8 cellular contexts compared by ENCODE assay signal in the genomic region with DNA sequence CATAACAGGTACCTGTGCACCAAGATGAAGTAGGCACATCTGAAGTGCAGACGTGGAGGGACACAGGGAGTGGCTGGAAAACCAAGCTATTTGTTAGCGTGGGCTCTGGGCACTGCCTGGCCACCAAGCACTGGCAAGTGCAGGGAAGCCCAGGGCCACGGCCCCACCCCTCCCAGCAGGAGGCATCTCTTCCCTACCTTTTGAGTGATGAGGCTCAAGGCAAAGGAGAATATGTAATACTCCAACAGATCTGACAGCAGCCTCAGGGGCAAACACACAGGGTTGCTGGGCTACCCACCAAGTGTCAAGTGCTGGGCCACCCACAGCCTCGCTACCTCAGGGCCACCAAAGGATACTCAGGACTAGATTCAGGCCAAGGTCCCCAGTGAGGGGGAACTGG. TPM values are rescaled to one million over a fixed set of nuclear protein-coding genes. Genes with fewer than 3 reads are reported as not detected.
"Had no signal": no experiment of that assay in that cellular context is flagged by ENCODE, and none has a peak within 500 bp of the region (broad histone marks: within the 10 kb centered on the region; RNA-seq: fewer than 3 reads in every experiment).

No MANE protein-coding gene starts in this region.

- ATAC-seq: GM23338, HCT116, K562 had no signal

- H3K4me3 ChIP-seq: GM23338, HAP-1, K562 had no signal

- H3K4me3 Mint-ChIP-seq: GM23338, HFFc6 had no signal

- H3K27ac Mint-ChIP-seq: GM23338, HFFc6 had no signal

- H3K4me1 ChIP-seq: HAP-1 had no signal

- DNase-seq: HFFc6, IMR-90 had no signal

- H2AFZ ChIP-seq: GM23338 had no signal

- H3K4me1 Mint-ChIP-seq: GM23338 had no signal

- H3K36me3 ChIP-seq: HAP-1 had no signal

- H3K9me3 ChIP-seq: HAP-1 had no signal

- H3K4me2 ChIP-seq: GM23338 had no signal

RNA-seq across cellular contexts. Expression of a gene that starts 11.6 kb away (rescaled TPM):
- total RNA-seq: GM23338, H1, HFFc6, HT-29, IMR-90 had no signal
- polyA plus RNA-seq: GM23338, H1, IMR-90 had no signal
